In genomic region chr2:176338395-176338794, GRCh38 we compare ENCODE assay signal across 23 cellular contexts.
"Had no signal": no experiment of that assay in that cellular context is flagged by ENCODE, and none has a peak within 500 bp of the region (broad histone marks: within the 10 kb centered on the region; RNA-seq: fewer than 3 reads in every experiment).

No MANE protein-coding gene starts in this region.

- H3K36me3 ChIP-seq: thoracic aorta, uterus had no signal

- H3K27me3 ChIP-seq: stomach, suprapubic skin, thyroid gland, tibial artery, tibial nerve, transverse colon, upper lobe of left lung, upper lobe of right lung, uterus, vagina had no signal

- H3K4me3 ChIP-seq: stomach, suprapubic skin, thoracic aorta, thyroid gland, tibial artery, tibial nerve, transverse colon, upper lobe of left lung, upper lobe of right lung, uterus, vagina had no signal

- H3K4me1 ChIP-seq: stomach, suprapubic skin, thyroid gland, tibial artery, tibial nerve, transverse colon, upper lobe of left lung, upper lobe of right lung, uterus, vagina had no signal

- H3K9me3 ChIP-seq: stomach, suprapubic skin, thoracic aorta, thyroid gland, tibial artery, tibial nerve, transverse colon, upper lobe of left lung, upper lobe of right lung, uterus, vagina had no signal

- H3K27ac ChIP-seq: stomach, suprapubic skin, thoracic aorta, thyroid gland, tibial artery, tibial nerve, transverse colon, upper lobe of left lung, upper lobe of right lung, uterus, vagina had no signal

- DNase-seq: stimulated activated CD4-positive, alpha-beta T cell treated with anti-CD3 and anti-CD28 coated beads, Interleukin-2, amount 100 ng/mL, for 48 hours; stimulated activated CD4-positive, alpha-beta T cell treated with anti-CD3 and anti-CD28 coated beads, Interleukin-4, amount 100 ng/mL, for 1 hour; stimulated activated CD4-positive, alpha-beta T cell treated with anti-CD3 and anti-CD28 coated beads, Interleukin-4, amount 100 ng/mL, for 24 hours; stimulated activated CD4-positive, alpha-beta T cell treated with anti-CD3 and anti-CD28 coated beads, Interleukin-4, amount 100 ng/mL, for 4 hours; stimulated activated CD8-positive, alpha-beta memory T cell treated with anti-CD3 and anti-CD28 coated beads, Interleukin-4, amount 100 ng/mL, for 48 hours; stimulated activated naive B cell treated with anti-CD40 and anti-IgM and Interleukin-4, amounts not matched to agents 10 μg/mL and 1 μg/mL and 100 μg/mL, for 72 hours; stimulated activated naive CD4-positive, alpha-beta T cell; stimulated activated naive CD4-positive, alpha-beta T cell treated with Interleukin-2 at 50 U/mL for 16 hours; stimulated activated naive CD8-positive, alpha-beta T cell treated with anti-CD3 and anti-CD28 coated beads, Interleukin-15, amount 100 ng/mL, for 72 hours; stimulated activated naive CD8-positive, alpha-beta T cell treated with anti-CD3 and anti-CD28 coated beads, Interleukin-15, Interleukin-2, amounts not matched to agents 100 U/mL and 50 U/mL, for 24 hours; stomach; substantia nigra; thyroid gland; tibial artery; transverse colon; trophoblast cell; upper lobe of left lung; upper lobe of right lung; uterus had no signal
